Comparison of ENCODE assay signal across 9 cellular contexts in the genomic region with DNA sequence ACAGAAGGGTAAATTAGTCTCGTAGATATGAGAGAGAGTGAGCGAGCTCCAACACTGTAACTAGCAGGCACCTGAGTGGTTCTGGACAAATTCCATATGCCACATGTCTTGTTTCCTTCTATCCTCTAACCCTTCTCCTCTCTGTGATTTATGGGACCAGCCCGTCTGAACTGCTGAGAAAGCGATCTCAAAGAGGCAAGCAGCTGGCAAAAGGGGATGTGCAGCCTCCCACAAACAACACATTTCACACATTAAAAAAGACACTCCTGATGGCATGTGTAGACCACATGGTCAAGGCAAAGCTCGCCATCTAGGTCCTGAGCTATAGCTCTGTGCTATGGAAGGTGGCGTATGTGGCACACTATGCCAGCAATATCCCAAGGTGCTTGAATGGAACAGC.
DNase-seq lines count a peak whose midpoint lies in the region; ATAC-seq, FAIRE-seq and TF ChIP-seq lines count a peak whose summit lies in the region.
"Had no signal": no experiment of that assay in that cellular context is flagged by ENCODE, and none has a peak within 500 bp of the region (broad histone marks: within the 10 kb centered on the region; RNA-seq: fewer than 3 reads in every experiment).

No MANE protein-coding gene starts in this region.

- no peak overlapping the region for H3K9ac ChIP-seq in HepG2 (ENCODE audit: insufficient read depth, low read depth, low read length)

- TF ChIP-seq CTCF in right lobe of liver (IDR thresholded peaks at IDR 0.05) (no peak), HepG2 (CRISPR knock-in tag; IDR thresholded peaks at IDR 0.05) (no peak), left ventricle myocardium inferior (IDR thresholded peaks at IDR 0.05; ENCODE audit: borderline replicate concordance) (no peak), coronary artery (IDR thresholded peaks at IDR 0.05) (no peak)

- peaks cover 36% of the 10 kb centered on the region for H3K4me1 Mint-ChIP-seq in T-helper 17 cell

- no TSS peak for BruUV-seq in HepG2 (replicated peaks; lab: Mats Ljungman, UMichigan)

- H3K36me3 ChIP-seq in right lobe of liver (no peaks in the 10 kb centered on the region), HepG2 (replicated peaks in 1 of 2; ENCODE audit: control insufficient read depth in 1 of 2, insufficient read depth in 2 of 2, low read length in 2 of 2) (no peaks in the 10 kb centered on the region), left ventricle myocardium inferior (no peaks in the 10 kb centered on the region)

- in situ Hi-C loops in HepG2 (cut with HindIII; ENCODE audit: extremely low pct_ligation_motif_present, low pct_unique_long_range_greater_than_20kb) = no loop called here

- TF ChIP-seq POLR2A in right lobe of liver (IDR thresholded peaks at IDR 0.05) = no peak
- no peak for TF ChIP-seq POLR2A in HepG2 (IDR thresholded peaks at IDR 0.05; ENCODE audit: insufficient read depth in 1 of 2, low read depth in 2 of 2, low read length in 2 of 2)

- no peak for DNase-seq in right lobe of liver
- no peak for DNase-seq in HepG2 (ENCODE audit: low spot score)
- no peak for DNase-seq in T-helper 17 cell
- DNase-seq in left ventricle myocardium inferior = no peak
- DNase-seq in urothelium cell line (ENCODE audit: low spot score) = no peak
- no peak for DNase-seq in UCSD-AML1 (lab: John Stamatoyannopoulos, UW; ENCODE audit: unreplicated experiment)
- DNase-seq in effector CD8-positive, alpha-beta T cell (lab: John Stamatoyannopoulos, UW) = no peak
- DNase-seq in coronary artery (ENCODE audit: low spot score) = no peak
- DNase-seq: cerebellar nuclear complex had no signal

- H3K79me2 ChIP-seq in HepG2 (ENCODE audit: insufficient read depth, low read length) = no peaks in the 10 kb centered on the region

- H3K27ac ChIP-seq in right lobe of liver (peak overlapping the region in 2 of 3 donors; percentile 39 to 45), HepG2 (ENCODE audit: extremely low read length, insufficient read depth, low read length) (no peak overlapping the region), left ventricle myocardium inferior (replicated peaks) (peak overlapping the region; percentile 71), coronary artery (peak overlapping the region in 1 of 2 donors; percentile 63)

- intact Hi-C loops in right lobe of liver (cut with DNase I) = no loop called here
- intact Hi-C loops in HepG2 (cut with micrococcal nuclease; ENCODE audit: unreplicated experiment) = no loop called here
- intact Hi-C loops in left ventricle myocardium inferior (cut with micrococcal nuclease) = no loop called here

- H3K4me2 ChIP-seq in HepG2 (ENCODE audit: low read depth, low read length) = no peak overlapping the region

- H3K27ac Mint-ChIP-seq in T-helper 17 cell = peak overlapping the region; percentile 90

- CTCF ChIA-PET in HepG2 (lab: Yijun Ruan, JAX; ENCODE audit: low intra/inter-chr PET ratio, low total read pairs) = no interaction called here

- H3K9me3 ChIP-seq in right lobe of liver (no peaks in the 10 kb centered on the region), HepG2 (ENCODE audit: low read length) (no peaks in the 10 kb centered on the region), T-helper 17 cell (ENCODE audit: control insufficient read depth, low read length, poor library complexity, severe bottlenecking) (no peaks in the 10 kb centered on the region), left ventricle myocardium inferior (replicated peaks) (peaks cover 14% of the 10 kb centered on the region)

- H2AFZ ChIP-seq in HepG2 (ENCODE audit: low read length) = no peak overlapping the region

- H3K4me3 ChIP-seq in right lobe of liver (no peak overlapping the region), HepG2 (replicated peaks in 1 of 3; ENCODE audit: insufficient read depth in 1 of 3, low read depth in 2 of 3, low read length in 3 of 3) (no peak overlapping the region), left ventricle myocardium inferior (peak overlapping the region; percentile 7), coronary artery (no peak overlapping the region)

- no peak for TF ChIP-seq RAD21 in HepG2 (CRISPR knock-in tag; IDR thresholded peaks at IDR 0.05)

- TF ChIP-seq EP300 in HepG2 (IDR thresholded peaks at IDR 0.05; ENCODE audit: low read depth in 2 of 2, low read length in 2 of 2) = no peak
- no peak for TF ChIP-seq EP300 in HepG2 (CRISPR knock-in tag; IDR thresholded peaks at IDR 0.05; ENCODE audit: borderline replicate concordance)

- POLR2A ChIA-PET in HepG2 (lab: Yijun Ruan, JAX) = no interaction called here

- no peaks in the 10 kb centered on the region for H3K4me1 ChIP-seq in right lobe of liver
- H3K4me1 ChIP-seq in HepG2 (ENCODE audit: insufficient read depth, low read length) = peaks cover 23% of the 10 kb centered on the region
- peaks cover 26% of the 10 kb centered on the region for H3K4me1 ChIP-seq in left ventricle myocardium inferior

- peak overlapping the region; percentile 56 for H3K4me3 Mint-ChIP-seq in T-helper 17 cell

- FAIRE-seq in HepG2 (lab: Jason Lieb, UNC) (no peak), urothelium cell line (lab: Jason Lieb, UNC) (peak; percentile 65)

- no peaks in the 10 kb centered on the region for H3K27me3 ChIP-seq in right lobe of liver
- no peaks in the 10 kb centered on the region for H3K27me3 ChIP-seq in HepG2 (ENCODE audit: control insufficient read depth in 1 of 2, insufficient read depth in 2 of 2, low read length in 2 of 2)
- no peaks in the 10 kb centered on the region for H3K27me3 ChIP-seq in left ventricle myocardium inferior (ENCODE audit: low read depth)

- ATAC-seq in right lobe of liver = no peak
- no peak for ATAC-seq in HepG2
- ATAC-seq in T-helper 17 cell = no peak

- no peaks in the 10 kb centered on the region for H3K27me3 Mint-ChIP-seq in T-helper 17 cell

- H4K20me1 ChIP-seq in HepG2 (ENCODE audit: insufficient read depth, low read length) = no peaks in the 10 kb centered on the region

- WGBS in right lobe of liver (ENCODE audit: insufficient coverage, low coverage, low lambda C conversion rate, missing lambda C conversion rate) = 49% methylated on average over 6 of the region's 6 CpGs
- 72% methylated on average over 6 of the region's 6 CpGs for WGBS in HepG2 (ENCODE audit: low lambda C conversion rate)

- no peaks in the 10 kb centered on the region for H3K36me3 Mint-ChIP-seq in T-helper 17 cell (ENCODE audit: low read depth)

TF ChIP-seq in HepG2, 621 proteins besides CTCF, POLR2A, EP300 and RAD21:
- no peak for TF ChIP-seq MATR3 (CRISPR knock-in tag; IDR thresholded peaks at IDR 0.05)
- TF ChIP-seq NAIF1 (CRISPR knock-in tag; IDR thresholded peaks at IDR 0.05; ENCODE audit: borderline replicate concordance) = no peak
- TF ChIP-seq TBX2 (CRISPR knock-in tag; IDR thresholded peaks at IDR 0.05; ENCODE audit: borderline replicate concordance) = no peak
- no peak for TF ChIP-seq ZNF337 (CRISPR knock-in tag; IDR thresholded peaks at IDR 0.05; ENCODE audit: borderline replicate concordance, low read depth)
- TF ChIP-seq ZNF432 (CRISPR knock-in tag; IDR thresholded peaks at IDR 0.05; ENCODE audit: borderline replicate concordance) = no peak
- TF ChIP-seq, protein P1, sequence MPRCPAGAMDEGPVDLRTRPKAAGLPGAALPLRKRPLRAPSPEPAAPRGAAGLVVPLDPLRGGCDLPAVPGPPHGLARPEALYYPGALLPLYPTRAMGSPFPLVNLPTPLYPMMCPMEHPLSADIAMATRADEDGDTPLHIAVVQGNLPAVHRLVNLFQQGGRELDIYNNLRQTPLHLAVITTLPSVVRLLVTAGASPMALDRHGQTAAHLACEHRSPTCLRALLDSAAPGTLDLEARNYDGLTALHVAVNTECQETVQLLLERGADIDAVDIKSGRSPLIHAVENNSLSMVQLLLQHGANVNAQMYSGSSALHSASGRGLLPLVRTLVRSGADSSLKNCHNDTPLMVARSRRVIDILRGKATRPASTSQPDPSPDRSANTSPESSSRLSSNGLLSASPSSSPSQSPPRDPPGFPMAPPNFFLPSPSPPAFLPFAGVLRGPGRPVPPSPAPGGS (CRISPR knock-in tag; IDR thresholded peaks at IDR 0.05) = no peak
- no peak for TF ChIP-seq ASH2L (IDR thresholded peaks at IDR 0.05; ENCODE audit: insufficient read length, low read depth, low read length)
- TF ChIP-seq ZNF724P (CRISPR knock-in tag; IDR thresholded peaks at IDR 0.05; ENCODE audit: borderline replicate concordance) = no peak
- no peak for TF ChIP-seq KLF12 (CRISPR knock-in tag; IDR thresholded peaks at IDR 0.05; ENCODE audit: borderline replicate concordance)
- TF ChIP-seq KDM5B (CRISPR knock-in tag; IDR thresholded peaks at IDR 0.05; ENCODE audit: borderline replicate concordance) = no peak
- TF ChIP-seq, protein P2, sequence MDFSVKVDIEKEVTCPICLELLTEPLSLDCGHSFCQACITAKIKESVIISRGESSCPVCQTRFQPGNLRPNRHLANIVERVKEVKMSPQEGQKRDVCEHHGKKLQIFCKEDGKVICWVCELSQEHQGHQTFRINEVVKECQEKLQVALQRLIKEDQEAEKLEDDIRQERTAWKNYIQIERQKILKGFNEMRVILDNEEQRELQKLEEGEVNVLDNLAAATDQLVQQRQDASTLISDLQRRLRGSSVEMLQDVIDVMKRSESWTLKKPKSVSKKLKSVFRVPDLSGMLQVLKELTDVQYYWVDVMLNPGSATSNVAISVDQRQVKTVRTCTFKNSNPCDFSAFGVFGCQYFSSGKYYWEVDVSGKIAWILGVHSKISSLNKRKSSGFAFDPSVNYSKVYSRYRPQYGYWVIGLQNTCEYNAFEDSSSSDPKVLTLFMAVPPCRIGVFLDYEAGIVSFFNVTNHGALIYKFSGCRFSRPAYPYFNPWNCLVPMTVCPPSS (IDR thresholded peaks at IDR 0.05) = no peak
- TF ChIP-seq, protein P3, sequence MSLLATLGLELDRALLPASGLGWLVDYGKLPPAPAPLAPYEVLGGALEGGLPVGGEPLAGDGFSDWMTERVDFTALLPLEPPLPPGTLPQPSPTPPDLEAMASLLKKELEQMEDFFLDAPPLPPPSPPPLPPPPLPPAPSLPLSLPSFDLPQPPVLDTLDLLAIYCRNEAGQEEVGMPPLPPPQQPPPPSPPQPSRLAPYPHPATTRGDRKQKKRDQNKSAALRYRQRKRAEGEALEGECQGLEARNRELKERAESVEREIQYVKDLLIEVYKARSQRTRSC (CRISPR knock-in tag; IDR thresholded peaks at IDR 0.05; ENCODE audit: low read depth) = no peak
- TF ChIP-seq ZNF816 (CRISPR knock-in tag; IDR thresholded peaks at IDR 0.05; ENCODE audit: borderline replicate concordance) = no peak
